Comparison of ENCODE assay signal across 19 cellular contexts in the genomic region with DNA sequence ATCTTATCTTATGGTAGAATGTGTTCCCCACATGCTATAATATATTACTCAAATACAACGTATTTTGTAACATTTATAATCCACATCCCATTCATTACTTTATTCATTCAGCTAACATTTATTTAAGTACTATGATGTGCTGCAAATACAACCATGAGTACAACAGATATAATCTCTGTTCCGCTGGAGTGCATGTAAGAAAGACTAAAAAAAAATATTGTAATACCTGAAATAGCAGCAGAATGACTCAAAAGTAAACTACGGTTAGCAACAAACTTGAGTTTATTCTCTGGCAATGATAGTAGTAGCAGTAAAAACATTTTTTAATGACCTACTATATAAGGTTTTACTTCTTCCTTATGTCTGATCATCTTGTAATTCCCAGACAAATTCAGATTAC.
"Had no signal": no experiment of that assay in that cellular context is flagged by ENCODE, and none has a peak within 500 bp of the region (broad histone marks: within the 10 kb centered on the region; RNA-seq: fewer than 3 reads in every experiment).

No MANE protein-coding gene starts in this region.

- DNase-seq: effector memory CD4-positive, alpha-beta T cell; gastrocnemius medialis; heart right ventricle; hypothalamus; islet precursor cell; mucosa of descending colon; naive thymus-derived CD8-positive, alpha-beta T cell; posterior cingulate gyrus; right cardiac atrium; stimulated activated CD4-positive, alpha-beta T cell treated with anti-CD3 and anti-CD28 coated beads, Interleukin-4, amount 100 ng/mL, for 1 hour; stimulated activated CD8-positive, alpha-beta memory T cell treated with anti-CD3 and anti-CD28 coated beads, Interleukin-4, amount 100 ng/mL, for 48 hours; stimulated activated naive CD8-positive, alpha-beta T cell treated with anti-CD3 and anti-CD28 coated beads, Interleukin-15, Interleukin-2, amounts not matched to agents 100 U/mL and 50 U/mL, for 24 hours; tibial artery; upper lobe of right lung had no signal

- H3K36me3 ChIP-seq: gastrocnemius medialis, heart right ventricle, tibial artery, upper lobe of right lung, vagina had no signal

- H3K9me3 ChIP-seq: gastrocnemius medialis, mucosa of descending colon, tibial artery, upper lobe of right lung, vagina had no signal

- ATAC-seq: esophagus mucosa; gastrocnemius medialis; heart right ventricle; left lobe of liver; mucosa of descending colon; naive thymus-derived CD8-positive, alpha-beta T cell; right cardiac atrium; stimulated activated effector memory CD8-positive, alpha-beta T cell treated with anti-CD3 and anti-CD28 coated beads, Interleukin-12 subunit alpha, Interleukin-12 subunit beta, amount 100 ng/mL, for 72 hours; stimulated activated naive CD8-positive, alpha-beta T cell treated with anti-CD3 and anti-CD28 coated beads, Interleukin-15, Interleukin-2, amounts not matched to agents 100 U/mL and 50 U/mL, for 24 hours; upper lobe of right lung had no signal

- H3K27ac Mint-ChIP-seq: naive thymus-derived CD8-positive, alpha-beta T cell; stimulated activated effector memory CD8-positive, alpha-beta T cell treated with anti-CD3 and anti-CD28 coated beads, Interleukin-12 subunit alpha, Interleukin-12 subunit beta, amount 100 ng/mL, for 72 hours had no signal

- H3K4me1 Mint-ChIP-seq: naive thymus-derived CD8-positive, alpha-beta T cell; stimulated activated effector memory CD8-positive, alpha-beta T cell treated with anti-CD3 and anti-CD28 coated beads, Interleukin-12 subunit alpha, Interleukin-12 subunit beta, amount 100 ng/mL, for 72 hours had no signal

- H3K4me3 ChIP-seq: gastrocnemius medialis, heart right ventricle, mucosa of descending colon, smooth muscle cell, tibial artery, upper lobe of right lung, vagina had no signal

- H3K36me3 Mint-ChIP-seq: naive thymus-derived CD8-positive, alpha-beta T cell; stimulated activated effector memory CD8-positive, alpha-beta T cell treated with anti-CD3 and anti-CD28 coated beads, Interleukin-12 subunit alpha, Interleukin-12 subunit beta, amount 100 ng/mL, for 72 hours had no signal

- H3K4me3 Mint-ChIP-seq: naive thymus-derived CD8-positive, alpha-beta T cell; stimulated activated effector memory CD8-positive, alpha-beta T cell treated with anti-CD3 and anti-CD28 coated beads, Interleukin-12 subunit alpha, Interleukin-12 subunit beta, amount 100 ng/mL, for 72 hours had no signal

- H3K4me1 ChIP-seq: gastrocnemius medialis, heart right ventricle, tibial artery, upper lobe of right lung, vagina had no signal

- H3K27me3 Mint-ChIP-seq: naive thymus-derived CD8-positive, alpha-beta T cell had no signal

- H3K27me3 ChIP-seq: gastrocnemius medialis, heart right ventricle, tibial artery, upper lobe of right lung, vagina had no signal
